Comparison of ENCODE assay signal across 1 cellular context in the genomic region with DNA sequence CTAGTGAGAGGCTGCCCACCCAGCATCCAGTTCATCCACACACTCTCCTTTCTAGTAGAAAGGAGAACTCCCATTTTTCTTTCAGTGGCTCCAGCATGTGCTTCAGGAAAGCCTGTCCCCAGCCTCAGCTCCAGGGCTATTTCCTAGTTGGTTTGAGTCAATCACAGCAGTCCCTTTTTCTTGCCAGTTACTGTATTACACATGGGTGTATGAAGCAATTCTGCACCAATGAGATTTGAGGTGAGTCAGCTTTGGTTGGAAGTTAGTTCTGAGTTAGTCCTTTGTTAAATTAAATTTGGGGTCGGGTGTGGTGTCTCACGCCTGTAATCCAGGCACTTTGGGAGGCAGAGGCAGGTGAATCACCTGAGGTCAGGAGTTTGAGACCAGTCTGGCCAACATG.
TF ChIP-seq lines count a peak whose summit lies in the region.

No MANE protein-coding gene starts in this region.

TF ChIP-seq in SK-N-SH, 30 proteins besides CTCF, POLR2A, EP300 and RAD21 (continued from another document):
- TF ChIP-seq, protein P1, sequence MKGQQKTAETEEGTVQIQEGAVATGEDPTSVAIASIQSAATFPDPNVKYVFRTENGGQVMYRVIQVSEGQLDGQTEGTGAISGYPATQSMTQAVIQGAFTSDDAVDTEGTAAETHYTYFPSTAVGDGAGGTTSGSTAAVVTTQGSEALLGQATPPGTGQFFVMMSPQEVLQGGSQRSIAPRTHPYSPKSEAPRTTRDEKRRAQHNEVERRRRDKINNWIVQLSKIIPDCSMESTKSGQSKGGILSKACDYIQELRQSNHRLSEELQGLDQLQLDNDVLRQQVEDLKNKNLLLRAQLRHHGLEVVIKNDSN (IDR thresholded peaks at IDR 0.05; ENCODE audit: borderline replicate concordance, low read depth), result no peak
- TF ChIP-seq RFX5 (IDR thresholded peaks at IDR 0.05; ENCODE audit: low read length), result no peak
- no peak for TF ChIP-seq EZH2phosphoT487 (IDR thresholded peaks at IDR 0.05; ENCODE audit: borderline replicate concordance, low read depth)
- TF ChIP-seq SIN3A (IDR thresholded peaks at IDR 0.05; ENCODE audit: borderline replicate concordance, low read depth, low read length), result no peak
- TF ChIP-seq, protein P2, sequence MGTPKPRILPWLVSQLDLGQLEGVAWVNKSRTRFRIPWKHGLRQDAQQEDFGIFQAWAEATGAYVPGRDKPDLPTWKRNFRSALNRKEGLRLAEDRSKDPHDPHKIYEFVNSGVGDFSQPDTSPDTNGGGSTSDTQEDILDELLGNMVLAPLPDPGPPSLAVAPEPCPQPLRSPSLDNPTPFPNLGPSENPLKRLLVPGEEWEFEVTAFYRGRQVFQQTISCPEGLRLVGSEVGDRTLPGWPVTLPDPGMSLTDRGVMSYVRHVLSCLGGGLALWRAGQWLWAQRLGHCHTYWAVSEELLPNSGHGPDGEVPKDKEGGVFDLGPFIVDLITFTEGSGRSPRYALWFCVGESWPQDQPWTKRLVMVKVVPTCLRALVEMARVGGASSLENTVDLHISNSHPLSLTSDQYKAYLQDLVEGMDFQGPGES (IDR thresholded peaks at IDR 0.05; ENCODE audit: low read depth, low read length), result no peak
- TF ChIP-seq, protein P3, sequence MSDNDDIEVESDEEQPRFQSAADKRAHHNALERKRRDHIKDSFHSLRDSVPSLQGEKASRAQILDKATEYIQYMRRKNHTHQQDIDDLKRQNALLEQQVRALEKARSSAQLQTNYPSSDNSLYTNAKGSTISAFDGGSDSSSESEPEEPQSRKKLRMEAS (IDR thresholded peaks at IDR 0.05; ENCODE audit: low read depth), result 0 out of 2 replicates have a peak, but pooled peaks have one; percentile 17
- TF ChIP-seq, protein P4, sequence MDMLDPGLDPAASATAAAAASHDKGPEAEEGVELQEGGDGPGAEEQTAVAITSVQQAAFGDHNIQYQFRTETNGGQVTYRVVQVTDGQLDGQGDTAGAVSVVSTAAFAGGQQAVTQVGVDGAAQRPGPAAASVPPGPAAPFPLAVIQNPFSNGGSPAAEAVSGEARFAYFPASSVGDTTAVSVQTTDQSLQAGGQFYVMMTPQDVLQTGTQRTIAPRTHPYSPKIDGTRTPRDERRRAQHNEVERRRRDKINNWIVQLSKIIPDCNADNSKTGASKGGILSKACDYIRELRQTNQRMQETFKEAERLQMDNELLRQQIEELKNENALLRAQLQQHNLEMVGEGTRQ (IDR thresholded peaks at IDR 0.05; ENCODE audit: borderline replicate concordance, low read depth, low read length), result no peak
- no peak for TF ChIP-seq TEAD4 (IDR thresholded peaks at IDR 0.05; ENCODE audit: borderline replicate concordance, insufficient read depth)
